8 cellular contexts compared by ENCODE assay signal in the genomic region with DNA sequence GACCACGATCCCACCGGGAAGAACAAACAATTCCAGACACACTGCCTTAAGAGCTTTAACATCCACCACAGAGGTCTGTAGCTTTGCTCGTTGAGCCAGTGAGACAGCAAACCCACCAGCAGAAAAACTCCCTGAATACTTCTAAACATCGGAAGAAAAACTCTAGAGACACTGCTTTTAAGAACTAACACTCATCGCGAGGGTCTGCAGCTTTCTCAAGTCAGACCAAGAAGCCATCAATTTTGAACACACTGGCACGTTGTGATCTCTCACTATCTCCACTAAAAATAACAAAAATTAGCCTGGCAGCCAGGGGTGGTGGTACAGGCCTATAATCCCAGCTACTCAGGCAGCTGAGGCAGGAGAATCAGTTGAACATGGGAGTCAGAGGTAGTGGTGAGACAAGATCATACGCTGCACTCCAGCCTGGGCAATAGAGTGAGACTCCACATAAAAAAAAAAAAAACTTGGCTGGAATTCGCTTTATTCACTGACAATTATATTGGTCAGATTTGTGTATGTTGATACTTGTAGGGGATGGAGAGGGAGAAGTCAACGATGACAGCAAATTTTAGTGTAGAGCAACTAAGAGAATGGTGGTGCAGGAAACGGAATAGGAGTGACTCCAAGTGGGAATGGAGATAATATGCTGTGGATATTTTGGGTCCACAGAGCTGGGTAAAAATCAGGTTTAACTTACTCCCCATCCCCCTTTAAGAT. TPM values are rescaled to one million over a fixed set of nuclear protein-coding genes. Genes with fewer than 3 reads are reported as not detected.
A peak's percentile ranks its signal among the peaks of the same experiment; 100 is the strongest.
DNase-seq lines count a peak whose midpoint lies in the region; ATAC-seq and TF ChIP-seq lines count a peak whose summit lies in the region.

No MANE protein-coding gene starts in this region.

- peaks cover 36% of the 10 kb centered on the region for H3K4me1 Mint-ChIP-seq in activated B cell treated with CpG ODN at 0.5 μM for 24 hours

- no peaks in the 10 kb centered on the region for H3K27me3 Mint-ChIP-seq in activated B cell treated with CpG ODN at 0.5 μM for 24 hours

- DNase-seq in GM20000 (ENCODE audit: low spot score) (peak; percentile 14), activated B cell treated with CpG ODN at 0.5 μM for 24 hours (no peak), NCI-H1092 treated with DMSO at 0.1 percent for 48 hours (lab: John Stamatoyannopoulos, UW) (no peak), foreskin keratinocyte (no peak)

- H3K27me3 ChIP-seq in gastroesophageal sphincter: no peaks in the 10 kb centered on the region
- H3K27me3 ChIP-seq in foreskin keratinocyte: no peaks in the 10 kb centered on the region

- TF ChIP-seq EP300 in gastroesophageal sphincter (IDR thresholded peaks at IDR 0.05): no peak

- H3K36me3 ChIP-seq in gastroesophageal sphincter: peaks cover 0 to 27% of the 10 kb centered on the region in 2 donors

- CTCF ChIA-PET in activated B cell treated with CpG ODN at 0.5 μM for 24 hours (lab: Charles Lee): no interaction called here

- no peak for TF ChIP-seq POLR2A in gastroesophageal sphincter (IDR thresholded peaks at IDR 0.05)

- no peaks in the 10 kb centered on the region for H3K9me3 ChIP-seq in gastroesophageal sphincter

- H3K36me3 Mint-ChIP-seq in activated B cell treated with CpG ODN at 0.5 μM for 24 hours (ENCODE audit: low read depth): peaks cover 15% of the 10 kb centered on the region

- H3K27ac Mint-ChIP-seq in activated B cell treated with CpG ODN at 0.5 μM for 24 hours: peak overlapping the region; percentile 89

- H3K4me1 ChIP-seq in gastroesophageal sphincter (peaks cover 0 to 60% (median 15%) of the 10 kb centered on the region in 3 donors), foreskin keratinocyte (no peaks in the 10 kb centered on the region)

- TF ChIP-seq CTCF in GM20000 (IDR thresholded peaks at IDR 0.05; ENCODE audit: extremely low read depth, missing control alignments) (no peak), activated B cell treated with CpG ODN at 0.5 μM for 24 hours (IDR thresholded peaks at IDR 0.05) (no peak), gastroesophageal sphincter (IDR thresholded peaks at IDR 0.05) (no peak), foreskin keratinocyte (conservative IDR thresholded peaks at IDR 0.05) (no peak)

- ATAC-seq in activated B cell treated with CpG ODN at 0.5 μM for 24 hours (ENCODE audit: low read depth): no peak
- no peak for ATAC-seq in gastroesophageal sphincter
- ATAC-seq in GM21723 (IDR thresholded peaks at IDR 0.05; ENCODE audit: unreplicated experiment): no peak
- ATAC-seq in foreskin keratinocyte: no peak
- no peak for ATAC-seq in GM21381 (IDR thresholded peaks at IDR 0.05; ENCODE audit: unreplicated experiment)

- peak overlapping the region; percentile 93 for H3K4me3 Mint-ChIP-seq in activated B cell treated with CpG ODN at 0.5 μM for 24 hours

- H3K4me3 ChIP-seq in gastroesophageal sphincter (peak overlapping the region; percentile 9 to 67), skin epidermis (peak overlapping the region; percentile 46 to 72 (median 62))

- H3K9me3 Mint-ChIP-seq in activated B cell treated with CpG ODN at 0.5 μM for 24 hours: peaks cover 4% of the 10 kb centered on the region

- 55 to 58% methylated on average over 4 to 9 of the region's 11 CpGs for WGBS in gastroesophageal sphincter (ENCODE audit: low coverage in 1 of 2), 2 donors

- POLR2A ChIA-PET in activated B cell treated with CpG ODN at 0.5 μM for 24 hours (lab: Charles Lee): interaction anchor here (0.6 to 6.4 kb wide), 7 partner anchors 12 to 118 kb away, joined by 3 to 75 read pairs (median 7); partner anchors contain the start of genes C6orf52, PAK1IP1 and TMEM14B

- H3K27ac ChIP-seq in gastroesophageal sphincter: peak overlapping the region; percentile 27 to 92 (median 88)
- peak overlapping the region in 19 of 21 experiments; percentile 65 to 93 (median 86) for H3K27ac ChIP-seq in skin epidermis
- H3K27ac ChIP-seq in foreskin keratinocyte: no peak overlapping the region

- intact Hi-C loops in activated B cell treated with CpG ODN at 0.5 μM for 24 hours (cut with micrococcal nuclease): loop anchor here (2.0 kb wide), 1 partner anchor 117 kb away; the partner anchor contains the start of gene MAK

RNA-seq across cellular contexts. Expression of gene TMEM14C, which starts 0.9 kb away (rescaled TPM):
- total RNA-seq in activated B cell treated with CpG ODN at 0.5 μM for 24 hours: 23.0 and 23.1 TPM in 2 replicates
- 100 to 1,000 TPM in 3 of 4 donors, 10 to 100 TPM in 1; 97.4 to 209 (median 150) TPM for total RNA-seq in gastroesophageal sphincter
- total RNA-seq in foreskin keratinocyte: 146 and 179 TPM in 2 replicates
- 196 and 220 TPM in 2 replicates for polyA plus RNA-seq in foreskin keratinocyte

RNA-seq across cellular contexts. Expression of gene TMEM14B, which starts 25.6 kb away (rescaled TPM):
- total RNA-seq in activated B cell treated with CpG ODN at 0.5 μM for 24 hours (60.3 and 63.4 TPM in 2 replicates), gastroesophageal sphincter (10 to 100 TPM; 29.7 to 65.2 (median 60.5) TPM), foreskin keratinocyte (109 and 111 TPM in 2 replicates)
- 129 and 140 TPM in 2 replicates for polyA plus RNA-seq in foreskin keratinocyte

RNA-seq across cellular contexts. Expression of gene PAK1IP1, which starts 27.2 kb away (rescaled TPM):
- total RNA-seq in activated B cell treated with CpG ODN at 0.5 μM for 24 hours (18.1 and 18.3 TPM in 2 replicates), gastroesophageal sphincter (10 to 100 TPM in 3 of 4 donors, 1 to 10 TPM in 1; 9.4 to 14.6 (median 12.5) TPM), foreskin keratinocyte (36.8 and 39.4 TPM in 2 replicates)
- 24.8 and 34.4 TPM in 2 replicates for polyA plus RNA-seq in foreskin keratinocyte

RNA-seq across cellular contexts. Expression of gene C6orf52, which starts 27.6 kb away (rescaled TPM):
- total RNA-seq in activated B cell treated with CpG ODN at 0.5 μM for 24 hours: 1.0 and 1.6 TPM in 2 replicates
- 1 to 10 TPM in 1 of 4 donors, not detected in 3; 2.5 TPM for total RNA-seq in gastroesophageal sphincter
- total RNA-seq in foreskin keratinocyte: 1.1 and 1.2 TPM in 2 replicates
- polyA plus RNA-seq in foreskin keratinocyte: 1.4 and 2.7 TPM in 2 replicates
